ENCODE assay signal across 7 cellular contexts in genomic region chr22:28886679-28887078, GRCh38. TPM values are rescaled to one million over a fixed set of nuclear protein-coding genes. Genes with fewer than 3 reads are reported as not detected.
DNase-seq lines count a peak whose midpoint lies in the region; TF ChIP-seq lines count a peak whose summit lies in the region.
"Not testable (repeated sequence)": the region's sequence is repeated elsewhere in the genome, so short reads cannot be mapped to it uniquely, and the experiment has no call there.

No MANE protein-coding gene starts in this region.

- H3K4me1 Mint-ChIP-seq in Caco-2 (ENCODE audit: low read depth, unreplicated experiment) = peaks cover 48% of the 10 kb centered on the region
- peaks cover 81% of the 10 kb centered on the region for H3K4me1 Mint-ChIP-seq in nephron progenitor cell

- peaks cover 21% of the 10 kb centered on the region for H4K20me1 ChIP-seq in hepatocyte (ENCODE audit: insufficient read depth, poor library complexity, severe bottlenecking)

- CTCF ChIA-PET in Caco-2 (lab: Charles Lee) = interaction anchor here (2.0 to 2.7 kb wide), 2 partner anchors 25 to 154 kb away, joined by 13 to 16 read pairs; no protein-coding TSS in a partner anchor

- H3K4me1 ChIP-seq in Caco-2 (peaks cover 48% of the 10 kb centered on the region), hepatocyte (ENCODE audit: insufficient read depth) (peaks cover 22% of the 10 kb centered on the region), stomach (peaks cover 28 to 76% (median 48%) of the 10 kb centered on the region in 4 donors)
- not testable (repeated sequence) for H3K4me1 ChIP-seq in colonic mucosa; prostate gland (replicated peaks)

- H3K27ac ChIP-seq in VCaP (peak overlapping the region; percentile 76), colonic mucosa (peak overlapping the region; percentile 37), prostate gland (peak overlapping the region; percentile 37 to 50), stomach (peak overlapping the region in 3 of 5 donors; percentile 0 to 50 (median 26))
- not testable (repeated sequence) for H3K27ac ChIP-seq in hepatocyte

- not testable (repeated sequence) for H3K36me3 ChIP-seq in Caco-2 (ENCODE audit: control insufficient read depth, insufficient read depth, low read length); colonic mucosa; hepatocyte (replicated peaks; ENCODE audit: insufficient read depth, low read depth); prostate gland; stomach

- not testable (repeated sequence) for H3K9me2 ChIP-seq in hepatocyte (replicated peaks; ENCODE audit: insufficient read depth)

- not testable (repeated sequence) for H3K9me3 ChIP-seq in Caco-2; colonic mucosa; hepatocyte (ENCODE audit: low read depth); prostate gland; stomach

- not testable (repeated sequence) for BruUV-seq in Caco-2 (replicated peaks; lab: Mats Ljungman, UMichigan)

- peaks cover 66% of the 10 kb centered on the region for H3K79me2 ChIP-seq in hepatocyte

- H3K9ac ChIP-seq in colonic mucosa (ENCODE audit: low read depth in 2 of 2, low read length in 2 of 2) = not testable (repeated sequence)

- TF ChIP-seq POLR2A in prostate gland (IDR thresholded peaks at IDR 0.05); stomach (IDR thresholded peaks at IDR 0.05): not testable (repeated sequence)

- POLR2A ChIA-PET in Caco-2 (lab: Charles Lee) = not testable (repeated sequence)

- H3K27ac Mint-ChIP-seq in Caco-2 (ENCODE audit: unreplicated experiment) = peak overlapping the region; percentile 7
- H3K27ac Mint-ChIP-seq in nephron progenitor cell = not testable (repeated sequence)

- not testable (repeated sequence) for H2AFZ ChIP-seq in hepatocyte

- not testable (repeated sequence) for DNase-seq in Caco-2; colonic mucosa; hepatocyte (ENCODE audit: low spot score); nephron progenitor cell; prostate gland (ENCODE audit: low spot score); stomach

- WGBS in hepatocyte (ENCODE audit: low lambda C conversion rate, missing lambda C conversion rate) = 80% methylated on average over 4 of the region's 4 CpGs
- WGBS in prostate gland = 71% methylated on average over 4 of the region's 4 CpGs
- WGBS in stomach, 5 donors = 28 to 60% (median 48%) methylated on average over 4 of the region's 4 CpGs

- H3K4me2 ChIP-seq in hepatocyte = peak overlapping the region; percentile 95

- not testable (repeated sequence) for H3K4me3 ChIP-seq in Caco-2 (ENCODE audit: low read depth, low read length); colonic mucosa; hepatocyte; prostate gland; stomach

- H3K9me3 Mint-ChIP-seq in Caco-2 (ENCODE audit: unreplicated experiment); nephron progenitor cell: not testable (repeated sequence)

- H3K27me3 Mint-ChIP-seq in Caco-2 (ENCODE audit: insufficient read depth, unreplicated experiment); nephron progenitor cell (ENCODE audit: low read depth, poor library complexity): not testable (repeated sequence)

- not testable (repeated sequence) for H3K27me3 ChIP-seq in Caco-2 (replicated peaks; ENCODE audit: control insufficient read depth, insufficient read depth, low read length); colonic mucosa; hepatocyte; prostate gland (replicated peaks; ENCODE audit: insufficient read depth)
- H3K27me3 ChIP-seq in stomach = peaks cover 0 to 11% (median 0%) of the 10 kb centered on the region in 3 donors

- not testable (repeated sequence) for TF ChIP-seq CTCF in Caco-2 (IDR thresholded peaks at IDR 0.05; ENCODE audit: insufficient read depth in 1 of 2, low read depth in 1 of 2, low read length in 1 of 2, severe bottlenecking in 1 of 2, unreplicated experiment in 1 of 2); VCaP (conservative IDR thresholded peaks at IDR 0.05); colonic mucosa (IDR thresholded peaks at IDR 0.05); hepatocyte (IDR thresholded peaks at IDR 0.05; ENCODE audit: poor library complexity); nephron progenitor cell (IDR thresholded peaks at IDR 0.05); prostate gland (IDR thresholded peaks at IDR 0.05); stomach (IDR thresholded peaks at IDR 0.05)

- intact Hi-C loops in Caco-2 (cut with micrococcal nuclease; ENCODE audit: unreplicated experiment) (loop anchor here (1.0 to 5.0 kb wide), 5 partner anchors 26 to 154 kb away; no protein-coding TSS in a partner anchor), prostate gland (cut with DNase I) (loop anchor here (5.0 to 10.0 kb wide), 2 partner anchors 51 to 148 kb away; no protein-coding TSS in a partner anchor), stomach (cut with DNase I; ENCODE audit: low total_unique reads) (loop anchor here (10.0 kb wide), 1 partner anchor 148 kb away; no protein-coding TSS in a partner anchor)
- intact Hi-C loops in colonic mucosa (cut with DNase I) = not testable (repeated sequence)

- H3K36me3 Mint-ChIP-seq in Caco-2 (ENCODE audit: insufficient read depth, unreplicated experiment) = peaks cover 57% of the 10 kb centered on the region
- H3K36me3 Mint-ChIP-seq in nephron progenitor cell (ENCODE audit: low read depth) = not testable (repeated sequence)

- not testable (repeated sequence) for TF ChIP-seq EP300 in stomach (IDR thresholded peaks at IDR 0.05)

- H3K4me3 Mint-ChIP-seq in Caco-2 (ENCODE audit: unreplicated experiment) = peak overlapping the region; percentile 83
- peak overlapping the region; percentile 89 for H3K4me3 Mint-ChIP-seq in nephron progenitor cell

RNA-seq across cellular contexts. Expression of gene ZNRF3, which starts 3.3 kb away (rescaled TPM):
- total RNA-seq in Caco-2 (2022) = 37.9 and 41.1 TPM in 2 replicates
- total RNA-seq in colonic mucosa = 10 to 100 TPM in 1 of 2 donors, 1 to 10 TPM in 1; 5.9 to 12.2 TPM
- 7.9 and 8.9 TPM in 2 replicates for total RNA-seq in hepatocyte
- polyA plus RNA-seq in hepatocyte = 12.8 and 14.7 TPM in 2 replicates
- total RNA-seq in prostate gland = 10 to 100 TPM; 38.5 to 46.1 TPM
- total RNA-seq in stomach = 10 to 100 TPM in 1 of 5 donors, 1 to 10 TPM in 4; 1.8 to 52.7 (median 6.4) TPM
- 1 to 10 TPM; 1.4 to 2.9 (median 1.7) TPM for polyA plus RNA-seq in stomach
